Comparison of ENCODE assay signal across 21 cellular contexts in genomic region chrX:139811942-139812629, GRCh38.
DNase-seq lines count a peak whose midpoint lies in the region; ATAC-seq and TF ChIP-seq lines count a peak whose summit lies in the region.
"Had no signal": no experiment of that assay in that cellular context is flagged by ENCODE, and none has a peak within 500 bp of the region (broad histone marks: within the 10 kb centered on the region; RNA-seq: fewer than 3 reads in every experiment).

No MANE protein-coding gene starts in this region.

- H3K27ac Mint-ChIP-seq in immature natural killer cell = peak overlapping the region in 2 of 6 donors; percentile 13 to 47
- H3K27ac Mint-ChIP-seq: activated naive CD8-positive, alpha-beta T cell treated with anti-CD3 and anti-CD28 coated beads, Interleukin-2, amount 50 U/mL, for 24 hours had no signal

- no peak for TF ChIP-seq EP300 in gastroesophageal sphincter (IDR thresholded peaks at IDR 0.05)

- WGBS in gastroesophageal sphincter (ENCODE audit: low coverage in 1 of 2), 2 donors = 84 to 85% methylated on average over 4 to 6 of the region's 6 CpGs

- peak; percentile 78 for ATAC-seq in HG02610 (IDR thresholded peaks at IDR 0.05; ENCODE audit: unreplicated experiment)
- peak; percentile 55 for ATAC-seq in HG03575 (IDR thresholded peaks at IDR 0.05; ENCODE audit: extremely low read depth, insufficient number of reproducible peaks, low FRiP score, unreplicated experiment)
- no peak for ATAC-seq in gastroesophageal sphincter
- ATAC-seq: activated naive CD8-positive, alpha-beta T cell treated with anti-CD3 and anti-CD28 coated beads, Interleukin-2, amount 50 U/mL, for 24 hours had no signal

- H3K36me3 ChIP-seq in gastroesophageal sphincter = peaks cover 0 to 11% of the 10 kb centered on the region in 2 donors

- no peaks in the 10 kb centered on the region for H3K9me3 ChIP-seq in gastroesophageal sphincter

- DNase-seq in NOMO-1 treated with DMSO at 0.1 percent for 48 hours (lab: John Stamatoyannopoulos, UW; ENCODE audit: unreplicated experiment) (peak; percentile 9), NOMO-1 (lab: John Stamatoyannopoulos, UW; ENCODE audit: unreplicated experiment in 2 of 2) (no peak), HuH-7 (ENCODE audit: low spot score) (no peak), immature natural killer cell (no peak), NCI-H1105 (lab: John Stamatoyannopoulos, UW) (no peak)
- DNase-seq: 8988T; activated CD4-positive, alpha-beta T cell treated with anti-CD3 and anti-CD28 coated beads, Interleukin-2, amount 50 U/mL, for 48 hours; activated naive CD8-positive, alpha-beta T cell treated with anti-CD3 and anti-CD28 coated beads, Interleukin-2, amount 50 U/mL, for 24 hours; activated T-cell treated with anti-CD3 and anti-CD28 coated beads, Interleukin-2, amount 50 U/mL, for 48 hours; DMS153; kidney glomerular epithelial cell; NCI-H1048; RPMI8226; stimulated activated CD4-positive, alpha-beta T cell treated with anti-CD3 and anti-CD28 coated beads, Interleukin-12 subunit alpha, Interleukin-12 subunit beta, amount 100 ng/mL, for 4 hours; stimulated activated naive CD4-positive, alpha-beta T cell treated with Interleukin-2 at 50 U/mL for 16 hours; trophoblast cell had no signal

- H3K4me3 ChIP-seq in gastroesophageal sphincter = no peak overlapping the region
- H3K4me3 ChIP-seq: BLaER1 treated with 17β-estradiol and CSF1 and Interleukin-3, amounts not matched to agents 10 nM and 100 nM had no signal

- peaks cover 11 to 15% of the 10 kb centered on the region in 2 donors for H3K4me1 Mint-ChIP-seq in immature natural killer cell

- H3K27me3 ChIP-seq in gastroesophageal sphincter = no peaks in the 10 kb centered on the region

- peaks cover 0 to 2% (median 0%) of the 10 kb centered on the region in 3 donors for H3K27me3 Mint-ChIP-seq in immature natural killer cell (ENCODE audit: low read depth in 3 of 3)
- H3K27me3 Mint-ChIP-seq: activated naive CD8-positive, alpha-beta T cell treated with anti-CD3 and anti-CD28 coated beads, Interleukin-2, amount 50 U/mL, for 24 hours had no signal

- no peaks in the 10 kb centered on the region for H3K9me3 Mint-ChIP-seq in immature natural killer cell
- H3K9me3 Mint-ChIP-seq: activated naive CD8-positive, alpha-beta T cell treated with anti-CD3 and anti-CD28 coated beads, Interleukin-2, amount 50 U/mL, for 24 hours had no signal

- TF ChIP-seq CTCF in gastroesophageal sphincter (IDR thresholded peaks at IDR 0.05) = no peak

- TF ChIP-seq POLR2A in gastroesophageal sphincter (IDR thresholded peaks at IDR 0.05) = no peak

- H3K4me3 Mint-ChIP-seq in immature natural killer cell = no peak overlapping the region
- H3K4me3 Mint-ChIP-seq: activated naive CD8-positive, alpha-beta T cell treated with anti-CD3 and anti-CD28 coated beads, Interleukin-2, amount 50 U/mL, for 24 hours; neural crest cell had no signal

- peaks cover 4 to 24% (median 13%) of the 10 kb centered on the region in 3 donors for H3K36me3 Mint-ChIP-seq in immature natural killer cell

- no peaks in the 10 kb centered on the region for H3K4me1 ChIP-seq in gastroesophageal sphincter

- H3K27ac ChIP-seq in gastroesophageal sphincter = no peak overlapping the region
